ENCODE assay signal across 2 cellular contexts in the genomic region with DNA sequence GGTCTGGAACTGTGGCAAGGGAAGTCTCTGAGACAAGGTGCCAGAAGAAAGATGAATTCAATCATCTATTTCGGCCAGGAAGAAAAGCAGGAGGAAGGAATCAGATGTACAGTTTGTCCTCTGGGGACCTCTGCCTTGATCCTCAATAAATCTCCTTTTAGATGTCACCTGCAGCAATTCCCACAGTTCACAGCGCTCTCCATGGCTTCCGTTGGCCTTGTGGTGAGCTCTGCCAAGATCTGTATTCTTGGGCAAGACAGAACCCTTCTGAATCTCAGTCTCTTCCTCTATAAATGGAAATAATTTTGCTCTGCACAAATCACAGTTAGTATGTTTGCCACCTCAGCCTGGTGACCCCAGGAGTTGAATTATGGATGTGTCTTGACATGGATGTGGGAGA. TPM values are rescaled to one million over a fixed set of nuclear protein-coding genes. Genes with fewer than 3 reads are reported as not detected.
"Had no signal": no experiment of that assay in that cellular context is flagged by ENCODE, and none has a peak within 500 bp of the region (broad histone marks: within the 10 kb centered on the region; RNA-seq: fewer than 3 reads in every experiment).

No MANE protein-coding gene starts in this region.

RNA-seq across cellular contexts. Expression of gene PRSS3, which starts 8.8 kb away (rescaled TPM):
- total RNA-seq: LHCN-M2, NCI-H460 had no signal
